ENCODE assay signal across 8 cellular contexts in genomic region chr1:145926706-145927072, GRCh38. TPM values are rescaled to one million over a fixed set of nuclear protein-coding genes. Genes with fewer than 3 reads are reported as not detected.
DNase-seq lines count a peak whose midpoint lies in the region; ATAC-seq and TF ChIP-seq lines count a peak whose summit lies in the region.

No MANE protein-coding gene starts in this region.

- peaks cover 27% of the 10 kb centered on the region for H3K4me1 Mint-ChIP-seq in activated naive CD8-positive, alpha-beta T cell treated with anti-CD3 and anti-CD28 coated beads, Interleukin-2, amount 50 U/mL, for 24 hours

- H3K18ac ChIP-seq in IMR-90 (ENCODE audit: low read depth, low read length) = no peak overlapping the region
- H3K18ac ChIP-seq in mesenchymal stem cell (ENCODE audit: low read depth in 1 of 2, low read length in 2 of 2) = no peak overlapping the region

- H2BK15ac ChIP-seq in IMR-90 (ENCODE audit: low read depth, low read length) = no peak overlapping the region
- no peak overlapping the region for H2BK15ac ChIP-seq in mesenchymal stem cell (ENCODE audit: low read depth, poor library complexity, severe bottlenecking)

- DNase-seq in IMR-90 = no peak
- peak; percentile 55 for DNase-seq in activated naive CD8-positive, alpha-beta T cell treated with anti-CD3 and anti-CD28 coated beads, Interleukin-2, amount 50 U/mL, for 24 hours
- DNase-seq in mesenchymal stem cell = no peak
- DNase-seq in suprapubic skin (ENCODE audit: low spot score in 2 of 2) = no peak
- no peak for DNase-seq in UCSD-AML1 (lab: John Stamatoyannopoulos, UW; ENCODE audit: unreplicated experiment)
- DNase-seq in NCI-H526 (lab: John Stamatoyannopoulos, UW) = no peak
- DNase-seq in NCI-H2107 treated with DMSO at 0.1 percent for 48 hours (lab: John Stamatoyannopoulos, UW; ENCODE audit: unreplicated experiment) = no peak

- H3K4ac ChIP-seq in IMR-90 (ENCODE audit: low read depth, low read length) (peak overlapping the region; percentile 86), mesenchymal stem cell (ENCODE audit: low read depth in 1 of 2, low read length in 2 of 2) (peak overlapping the region in 1 of 2 experiments; percentile 68)

- H3K4me3 Mint-ChIP-seq in activated naive CD8-positive, alpha-beta T cell treated with anti-CD3 and anti-CD28 coated beads, Interleukin-2, amount 50 U/mL, for 24 hours = no peak overlapping the region

- H3K27me3 ChIP-seq in IMR-90 (ENCODE audit: control insufficient read depth, insufficient read depth, low read length) (no peaks in the 10 kb centered on the region), mesenchymal stem cell (ENCODE audit: control insufficient read depth in 1 of 2, insufficient read depth in 1 of 2, low read length in 2 of 2) (no peaks in the 10 kb centered on the region), suprapubic skin (no peaks in the 10 kb centered on the region)

- no peaks in the 10 kb centered on the region for H3K27me3 Mint-ChIP-seq in activated naive CD8-positive, alpha-beta T cell treated with anti-CD3 and anti-CD28 coated beads, Interleukin-2, amount 50 U/mL, for 24 hours

- 20% methylated on average over 1 of the region's 18 CpGs; no CpG with 5 or more reads in 1 of the 2 experiments for WGBS in IMR-90 (ENCODE audit: extremely low coverage in 2 of 2, insufficient read length in 1 of 2), 2 experiments
- WGBS in mesenchymal stem cell = 25% methylated on average over 18 of the region's 18 CpGs
- 4% methylated on average over 18 of the region's 18 CpGs for WGBS in suprapubic skin

- H4K91ac ChIP-seq in IMR-90 (ENCODE audit: insufficient read depth, low read depth, low read length) (no peak overlapping the region), mesenchymal stem cell (ENCODE audit: low read length) (no peak overlapping the region)

- ATAC-seq in IMR-90 (ENCODE audit: low read depth) = peak; percentile 2
- ATAC-seq in activated naive CD8-positive, alpha-beta T cell treated with anti-CD3 and anti-CD28 coated beads, Interleukin-2, amount 50 U/mL, for 24 hours = peak; percentile 63

- H3K9me3 ChIP-seq in IMR-90 (ENCODE audit: control insufficient read depth, insufficient read depth, low read length) (no peaks in the 10 kb centered on the region), mesenchymal stem cell (ENCODE audit: control insufficient read depth, low read length) (no peaks in the 10 kb centered on the region), suprapubic skin (no peaks in the 10 kb centered on the region)

- CTCF ChIA-PET in IMR-90 (lab: Yijun Ruan, JAX) = no interaction called here

- dilution Hi-C loops in IMR-90 (cut with HindIII; ENCODE audit: low sequenced_read_pairs, unreplicated experiment) = no loop called here

- H3K23ac ChIP-seq in IMR-90 (ENCODE audit: low read depth, low read length) = 0 out of 2 replicates have a peak overlapping the region, but pooled peaks have one; percentile 28
- H3K23ac ChIP-seq in mesenchymal stem cell (ENCODE audit: low read length in 2 of 2) = no peak overlapping the region

- H3K56ac ChIP-seq in IMR-90 (ENCODE audit: extremely low read depth, insufficient read depth, low read length) = peak overlapping the region; percentile 37; the same call in 1 of the 2 replicates

- H3K27ac Mint-ChIP-seq in activated naive CD8-positive, alpha-beta T cell treated with anti-CD3 and anti-CD28 coated beads, Interleukin-2, amount 50 U/mL, for 24 hours = no peak overlapping the region

- H3K36me3 ChIP-seq in IMR-90 (ENCODE audit: control insufficient read depth, insufficient read depth, low read length) (peaks cover 6% of the 10 kb centered on the region), mesenchymal stem cell (ENCODE audit: control insufficient read depth in 1 of 2, insufficient read depth in 2 of 2, low read depth in 1 of 2, low read length in 2 of 2) (peaks cover 9 to 33% of the 10 kb centered on the region in 2 experiments), suprapubic skin (peaks cover 22% of the 10 kb centered on the region)

- H3K79me1 ChIP-seq in IMR-90 (ENCODE audit: low read depth in 1 of 2, low read length in 2 of 2) (peaks cover 18 to 27% of the 10 kb centered on the region in 2 experiments; a peak in 3 of 4 replicates), mesenchymal stem cell (replicated peaks; ENCODE audit: low read length, poor library complexity, severe bottlenecking) (peaks cover 8% of the 10 kb centered on the region)

- POLR2A ChIA-PET in IMR-90 (lab: Charles Lee; ENCODE audit: unreplicated experiment) = no interaction called here

- peaks cover 15% of the 10 kb centered on the region for H3K36me3 Mint-ChIP-seq in activated naive CD8-positive, alpha-beta T cell treated with anti-CD3 and anti-CD28 coated beads, Interleukin-2, amount 50 U/mL, for 24 hours (ENCODE audit: low read depth)

- H3K9ac ChIP-seq in IMR-90 (ENCODE audit: low read depth, low read length) (peak overlapping the region; percentile 92), mesenchymal stem cell (ENCODE audit: low read length) (peak overlapping the region; percentile 93)

- H3K9me3 Mint-ChIP-seq in activated naive CD8-positive, alpha-beta T cell treated with anti-CD3 and anti-CD28 coated beads, Interleukin-2, amount 50 U/mL, for 24 hours = no peaks in the 10 kb centered on the region

- no TSS peak for BruUV-seq in IMR-90 (replicated peaks; lab: Mats Ljungman, UMichigan)

- intact Hi-C loops in IMR-90 (cut with micrococcal nuclease) = loop anchor here (2.0 kb wide), 3 partner anchors 30 to 70 kb away; partner anchors contain the start of genes ANKRD34A, POLR3GL and TXNIP

- no peak for TF ChIP-seq POLR2A in IMR-90 (IDR thresholded peaks at IDR 0.05; ENCODE audit: low read depth, low read length)
- no peak for TF ChIP-seq POLR2A in suprapubic skin (IDR thresholded peaks at IDR 0.05)

- H2AK9ac ChIP-seq in IMR-90 (replicated peaks; ENCODE audit: low read depth, low read length, poor library complexity) = peak overlapping the region; percentile 18

- H2BK12ac ChIP-seq in mesenchymal stem cell (ENCODE audit: low read length in 2 of 2) = no peak overlapping the region

- H4K5ac ChIP-seq in IMR-90 (ENCODE audit: low read depth, low read length) = peak overlapping the region; percentile 81; the same call in 1 of the 2 replicates

- no peak for TF ChIP-seq EP300 in suprapubic skin (IDR thresholded peaks at IDR 0.05)

- no peak overlapping the region for H2BK120ac ChIP-seq in IMR-90 (ENCODE audit: low read depth, low read length)
- no peak overlapping the region for H2BK120ac ChIP-seq in mesenchymal stem cell (ENCODE audit: low read depth, low read length)

- H3K4me2 ChIP-seq in IMR-90 (ENCODE audit: low read depth, low read length) (peak overlapping the region; percentile 87), mesenchymal stem cell (ENCODE audit: low read length, poor library complexity, severe bottlenecking) (peak overlapping the region; percentile 80)

- H2BK20ac ChIP-seq in IMR-90 (ENCODE audit: low read depth, low read length) = no peak overlapping the region

- H2AFZ ChIP-seq in IMR-90 (replicated peaks; ENCODE audit: low read length, poor library complexity) (peak overlapping the region; percentile 91), mesenchymal stem cell (ENCODE audit: low read depth, low read length) (no peak overlapping the region)

- H3K27ac ChIP-seq in IMR-90 (ENCODE audit: insufficient read depth, low read length) (peak overlapping the region; percentile 87), mesenchymal stem cell (ENCODE audit: low read length, poor library complexity, severe bottlenecking) (peak overlapping the region; percentile 95), suprapubic skin (peak overlapping the region; percentile 97)

- H3K4me3 ChIP-seq in GM12875 (ENCODE audit: low read depth, low read length) (peak overlapping the region; percentile 71), IMR-90 (ENCODE audit: insufficient read depth, low read depth, low read length) (peak overlapping the region; percentile 76), mesenchymal stem cell (ENCODE audit: insufficient read depth in 1 of 2, low read depth in 1 of 2, low read length in 2 of 2) (peak overlapping the region; percentile 78 to 91), suprapubic skin (peak overlapping the region; percentile 78)

- H4K8ac ChIP-seq in IMR-90 (ENCODE audit: low read depth in 2 of 2, low read length in 2 of 2) = peak overlapping the region; percentile 92 to 96; a peak in 3 of 4 replicates
- H4K8ac ChIP-seq in mesenchymal stem cell (ENCODE audit: low read length) = no peak overlapping the region

- H3K9me1 ChIP-seq in IMR-90 (ENCODE audit: insufficient read depth, low read length) = peaks cover 4% of the 10 kb centered on the region; the same call in 1 of the 2 replicates

- H2BK5ac ChIP-seq in IMR-90 (ENCODE audit: low read depth, low read length, poor library complexity, severe bottlenecking) = peak overlapping the region; percentile 78
- no peak overlapping the region for H2BK5ac ChIP-seq in mesenchymal stem cell (ENCODE audit: low read depth, low read length, poor library complexity, severe bottlenecking)

- no peak for TF ChIP-seq RAD21 in IMR-90 (IDR thresholded peaks at IDR 0.05; ENCODE audit: low read length)

- H3K14ac ChIP-seq in IMR-90 (replicated peaks; ENCODE audit: low read depth, low read length) (peak overlapping the region; percentile 86), mesenchymal stem cell (ENCODE audit: low read length in 2 of 2) (no peak overlapping the region)

- no peak for TF ChIP-seq CTCF in GM12875 (IDR thresholded peaks at IDR 0.05; ENCODE audit: borderline replicate concordance, insufficient read depth, low read depth, low read length)
- TF ChIP-seq CTCF in IMR-90 (conservative IDR thresholded peaks at IDR 0.05; ENCODE audit: low read depth, low read length) = no peak
- no peak for TF ChIP-seq CTCF in suprapubic skin (IDR thresholded peaks at IDR 0.05)

- in situ Hi-C loops in IMR-90 (cut with MboI; ENCODE audit: low sequenced_read_pairs) = no loop called here

- no peaks in the 10 kb centered on the region for H4K20me1 ChIP-seq in IMR-90 (ENCODE audit: insufficient read depth, low read length)

- H2AK5ac ChIP-seq in IMR-90 (ENCODE audit: low read depth, low read length) (peak overlapping the region; percentile 69; the same call in 1 of the 2 replicates), mesenchymal stem cell (ENCODE audit: low read length, severe bottlenecking) (no peak overlapping the region)

- H3K4me1 ChIP-seq in IMR-90 (ENCODE audit: control insufficient read depth, insufficient read depth, low read length) (peaks cover 3% of the 10 kb centered on the region), mesenchymal stem cell (ENCODE audit: control insufficient read depth, insufficient read depth, low read depth, low read length) (peaks cover 4% of the 10 kb centered on the region), suprapubic skin (peaks cover 20% of the 10 kb centered on the region)

RNA-seq across cellular contexts. Expression of gene RBM8A, which starts 0.6 kb away (rescaled TPM):
- 94.1 and 228 TPM in 2 replicates for total RNA-seq in IMR-90 (2012; rRNA removed)
- polyA plus RNA-seq in IMR-90 (2012; rRNA removed) = 203 and 251 TPM in 2 replicates
- 38.0 and 140 TPM in 2 replicates for polyA plus RNA-seq in IMR-90 (2012; cell fraction: cytosol; rRNA removed)
- 17.4 and 98.8 TPM in 2 replicates for polyA plus RNA-seq in IMR-90 (2012; cell fraction: nucleus; rRNA removed; ENCODE audit: low replicate concordance)
- polyA plus RNA-seq in mesenchymal stem cell (2013, experiment 1 of 2) = 135 TPM
- polyA plus RNA-seq in mesenchymal stem cell (2013, experiment 2 of 2) = 142 TPM
- total RNA-seq in suprapubic skin = 100 to 1,000 TPM in 3 of 4 donors, 10 to 100 TPM in 1; 92.2 to 186 (median 134) TPM

RNA-seq across cellular contexts. Expression of gene PEX11B, which starts 8.2 kb away (rescaled TPM):
- total RNA-seq in IMR-90 (2012; rRNA removed) (15.4 and 19.7 TPM in 2 replicates), suprapubic skin (10 to 100 TPM; 23.3 to 35.9 (median 30.2) TPM)
- polyA plus RNA-seq in IMR-90 (2012; rRNA removed) = 22.5 and 24.3 TPM in 2 replicates
- 16.2 and 17.8 TPM in 2 replicates for polyA plus RNA-seq in IMR-90 (2012; cell fraction: cytosol; rRNA removed)
- 11.0 and 16.5 TPM in 2 replicates for polyA plus RNA-seq in IMR-90 (2012; cell fraction: nucleus; rRNA removed; ENCODE audit: low replicate concordance)
- 30.6 TPM for polyA plus RNA-seq in mesenchymal stem cell (2013, experiment 1 of 2)
- 30.5 TPM for polyA plus RNA-seq in mesenchymal stem cell (2013, experiment 2 of 2)

RNA-seq across cellular contexts. Expression of gene ITGA10, which starts 16.8 kb away (rescaled TPM):
- 0.83 and 0.90 TPM in 2 replicates for total RNA-seq in IMR-90 (2012; rRNA removed)
- 1.3 TPM in 2 replicates for polyA plus RNA-seq in IMR-90 (2012; rRNA removed)
- 0.40 and 0.43 TPM in 2 replicates for polyA plus RNA-seq in IMR-90 (2012; cell fraction: cytosol; rRNA removed)
- 5.5 and 8.1 TPM in 2 replicates for polyA plus RNA-seq in IMR-90 (2012; cell fraction: nucleus; rRNA removed; ENCODE audit: low replicate concordance)
- polyA plus RNA-seq in mesenchymal stem cell (2013, experiment 1 of 2) = 2.1 TPM
- polyA plus RNA-seq in mesenchymal stem cell (2013, experiment 2 of 2) = 1.7 TPM
- total RNA-seq in suprapubic skin = 10 to 100 TPM in 1 of 4 donors, 1 to 10 TPM in 3; 1.6 to 15.6 (median 2.2) TPM

RNA-seq across cellular contexts. Expression of gene LIX1L, which starts 31.1 kb away (rescaled TPM):
- 14.7 and 18.3 TPM in 2 replicates for total RNA-seq in IMR-90 (2012; rRNA removed)
- polyA plus RNA-seq in IMR-90 (2012; rRNA removed) = 26.9 and 28.8 TPM in 2 replicates
- polyA plus RNA-seq in IMR-90 (2012; cell fraction: cytosol; rRNA removed) = 19.4 and 24.0 TPM in 2 replicates
- polyA plus RNA-seq in IMR-90 (2012; cell fraction: nucleus; rRNA removed; ENCODE audit: low replicate concordance) = 7.0 and 14.4 TPM in 2 replicates
- polyA plus RNA-seq in mesenchymal stem cell (2013, experiment 1 of 2) = 30.0 TPM
- polyA plus RNA-seq in mesenchymal stem cell (2013, experiment 2 of 2) = 29.8 TPM
- 10 to 100 TPM in 3 of 4 donors, 1 to 10 TPM in 1; 7.6 to 18.4 (median 11.3) TPM for total RNA-seq in suprapubic skin

RNA-seq across cellular contexts. Expression of gene ANKRD34A, which starts 37.7 kb away (rescaled TPM):
- total RNA-seq in IMR-90 (2012; rRNA removed) = 0.56 and 0.90 TPM in 2 replicates
- 1.9 and 2.3 TPM in 2 replicates for polyA plus RNA-seq in IMR-90 (2012; rRNA removed)
- polyA plus RNA-seq in IMR-90 (2012; cell fraction: cytosol; rRNA removed) = 1.6 and 1.9 TPM in 2 replicates
- polyA plus RNA-seq in IMR-90 (2012; cell fraction: nucleus; rRNA removed; ENCODE audit: low replicate concordance) = 2.6 and 2.9 TPM in 2 replicates
- 4.4 TPM for polyA plus RNA-seq in mesenchymal stem cell (2013, experiment 1 of 2)
- 4.4 TPM for polyA plus RNA-seq in mesenchymal stem cell (2013, experiment 2 of 2)
- total RNA-seq in suprapubic skin = under 1 TPM in 3 of 4 donors, not detected in 1; 0.21 to 0.64 (median 0.45) TPM
